Comparison of ENCODE assay signal across 13 cellular contexts in genomic region chr2:176139621-176140020, GRCh38. TPM values are rescaled to one million over a fixed set of nuclear protein-coding genes. Genes with fewer than 3 reads are reported as not detected.
A peak's percentile ranks its signal among the peaks of the same experiment; 100 is the strongest.
DNase-seq lines count a peak whose midpoint lies in the region; ATAC-seq, FAIRE-seq and TF ChIP-seq lines count a peak whose summit lies in the region.
"Had no signal": no experiment of that assay in that cellular context is flagged by ENCODE, and none has a peak within 500 bp of the region (broad histone marks: within the 10 kb centered on the region; RNA-seq: fewer than 3 reads in every experiment).

No MANE protein-coding gene starts in this region.

- H3K36me3 Mint-ChIP-seq in activated CD4-positive, alpha-beta memory T cell treated with anti-CD3 and anti-CD28 coated beads, Interleukin-2, amount 10 ng/mL, durations not matched to agents 7 days and 5 days (ENCODE audit: low read depth): no peaks in the 10 kb centered on the region

- H3F3A ChIP-seq in GM23248 (ENCODE audit: insufficient read depth): peaks cover 35% of the 10 kb centered on the region

- H3K4me1 ChIP-seq in GM23248 (ENCODE audit: insufficient read depth) (peaks cover 33% of the 10 kb centered on the region), subcutaneous abdominal adipose tissue (ENCODE audit: control insufficient read depth in 5 of 5, insufficient read depth in 5 of 5, low read length in 5 of 5) (peaks cover 6 to 67% (median 63%) of the 10 kb centered on the region in 5 donors)

- H3K27ac ChIP-seq in GM23248 (peak overlapping the region; percentile 96), subcutaneous abdominal adipose tissue (ENCODE audit: low read depth, low read length) (peak overlapping the region; percentile 77)

- peaks cover 77% of the 10 kb centered on the region for H3K27me3 Mint-ChIP-seq in activated CD4-positive, alpha-beta memory T cell treated with anti-CD3 and anti-CD28 coated beads, Interleukin-2, amount 10 ng/mL, durations not matched to agents 7 days and 5 days

- peaks cover 26% of the 10 kb centered on the region for H3K4me1 Mint-ChIP-seq in activated CD4-positive, alpha-beta memory T cell treated with anti-CD3 and anti-CD28 coated beads, Interleukin-2, amount 10 ng/mL, durations not matched to agents 7 days and 5 days

- H3K36me3 ChIP-seq in GM23248 (ENCODE audit: low read depth) (no peaks in the 10 kb centered on the region), subcutaneous abdominal adipose tissue (ENCODE audit: control insufficient read depth in 5 of 5, insufficient read depth in 5 of 5, low read length in 5 of 5) (no peaks in the 10 kb centered on the region)

- whole genome bisulfite sequencing in GM23248 (ENCODE audit: low coverage in 1 of 2, low lambda C conversion rate in 2 of 2, missing lambda C conversion rate in 2 of 2), 2 experiments: 1 to 2% methylated on average over 19 to 25 of the region's 25 CpGs

- ATAC-seq in SK-N-SH treated with all-trans-retinoic acid at 6 μM for 48 hours (peak; percentile 7), HG02798 (IDR thresholded peaks at IDR 0.05; ENCODE audit: poor library complexity, unreplicated experiment) (no peak)

- H3K9me3 ChIP-seq in GM23248 (ENCODE audit: low read depth) (no peaks in the 10 kb centered on the region), subcutaneous abdominal adipose tissue (ENCODE audit: control insufficient read depth in 5 of 5, low read length in 5 of 5) (no peaks in the 10 kb centered on the region)

- in situ Hi-C loops in GM23248 (cut with MboI): loop anchor here (5.0 to 10.0 kb wide), 2 partner anchors 315 to 408 kb away; no protein-coding TSS in a partner anchor

- H3K4me3 ChIP-seq in GM23248 (peak overlapping the region; percentile 85), subcutaneous abdominal adipose tissue (ENCODE audit: low read depth in 1 of 5, low read length in 5 of 5) (peak overlapping the region; percentile 48 to 84 (median 69))

- POLR2A ChIA-PET in activated CD4-positive, alpha-beta memory T cell treated with anti-CD3 and anti-CD28 coated beads, Interleukin-2, amount 10 ng/mL, durations not matched to agents 7 days and 5 days (lab: Charles Lee): no interaction called here

- DNase-seq in GM23248 (peak; percentile 77), kidney tubule cell (ENCODE audit: low spot score) (peak; percentile 40), GM12891 (ENCODE audit: insufficient read length, low spot score) (no peak)
- no peak for DNase-seq in activated CD4-positive, alpha-beta memory T cell treated with anti-CD3 and anti-CD28 coated beads, Interleukin-2, amount 10 ng/mL, durations not matched to agents 7 days and 5 days
- DNase-seq: activated CD4-positive, alpha-beta T cell treated with anti-CD3 and anti-CD28 coated beads, Interleukin-2, amount 50 U/mL, for 48 hours; KBM-7; NCI-H69 had no signal

- H3K4me3 Mint-ChIP-seq in activated CD4-positive, alpha-beta memory T cell treated with anti-CD3 and anti-CD28 coated beads, Interleukin-2, amount 10 ng/mL, durations not matched to agents 7 days and 5 days: no peak overlapping the region

- H3K79me2 ChIP-seq in GM23248 (ENCODE audit: insufficient read depth): peaks cover 98% of the 10 kb centered on the region

- peak overlapping the region; percentile 93 for H3K4me2 ChIP-seq in GM23248 (ENCODE audit: unreplicated experiment)

- no peaks in the 10 kb centered on the region for H4K20me1 ChIP-seq in GM23248 (ENCODE audit: insufficient read depth)

- H3K9ac ChIP-seq in GM23248 (peak overlapping the region; percentile 97), subcutaneous abdominal adipose tissue (ENCODE audit: low read length in 5 of 5) (peak overlapping the region in 3 of 5 donors; percentile 55 to 79 (median 75))

- H3K9me2 ChIP-seq in GM23248 (ENCODE audit: insufficient read depth): no peaks in the 10 kb centered on the region

- H2AFZ ChIP-seq in GM23248: peak overlapping the region; percentile 67

- no peaks in the 10 kb centered on the region for H3K9me3 Mint-ChIP-seq in activated CD4-positive, alpha-beta memory T cell treated with anti-CD3 and anti-CD28 coated beads, Interleukin-2, amount 10 ng/mL, durations not matched to agents 7 days and 5 days
- H3K9me3 Mint-ChIP-seq: stimulated activated naive CD8-positive, alpha-beta T cell treated with anti-CD3 and anti-CD28 coated beads, Interleukin-15, Interleukin-2, amounts not matched to agents 100 ng/mL and 50 ng/mL, for 24 hours had no signal

- H3K27ac Mint-ChIP-seq in activated CD4-positive, alpha-beta memory T cell treated with anti-CD3 and anti-CD28 coated beads, Interleukin-2, amount 10 ng/mL, durations not matched to agents 7 days and 5 days: no peak overlapping the region
- H3K27ac Mint-ChIP-seq: stimulated activated naive CD8-positive, alpha-beta T cell treated with anti-CD3 and anti-CD28 coated beads, Interleukin-15, Interleukin-2, amounts not matched to agents 100 ng/mL and 50 ng/mL, for 24 hours had no signal

- no peak for TF ChIP-seq POLR2A in GM12891 (IDR thresholded peaks at IDR 0.05; ENCODE audit: low read depth, low read length)

- H3K27me3 ChIP-seq in GM23248 (replicated peaks; ENCODE audit: insufficient read depth) (no peaks in the 10 kb centered on the region), subcutaneous abdominal adipose tissue (ENCODE audit: control insufficient read depth in 5 of 5, insufficient read depth in 4 of 5, low read length in 5 of 5) (peaks cover 0 to 49% (median 5%) of the 10 kb centered on the region in 5 donors)

- CTCF ChIA-PET in activated CD4-positive, alpha-beta memory T cell treated with anti-CD3 and anti-CD28 coated beads, Interleukin-2, amount 10 ng/mL, durations not matched to agents 7 days and 5 days (lab: Charles Lee): interaction anchor here (0.6 to 3.6 kb wide), 22 partner anchors 8 to 1008 kb away, joined by 3 to 64 read pairs (median 5); partner anchors contain the start of gene HOXD4

- no peak for FAIRE-seq in GM12891 (lab: Jason Lieb, UNC)

TF ChIP-seq in SK-N-SH treated with all-trans-retinoic acid at 6 μM for 48 hours, 23 proteins besides CTCF, POLR2A, EP300 and RAD21 (continues in another document):
- TF ChIP-seq ISL1 (CRISPR knock-in tag; IDR thresholded peaks at IDR 0.05) (no peak), BACH2 (CRISPR knock-in tag; IDR thresholded peaks at IDR 0.05; ENCODE audit: borderline replicate concordance) (no peak), SNAI2 (CRISPR knock-in tag; IDR thresholded peaks at IDR 0.05) (no peak)

TF ChIP-seq in GM12891, 5 proteins besides CTCF, POLR2A, EP300 and RAD21:
- TF ChIP-seq POLR2AphosphoS5 (IDR thresholded peaks at IDR 0.05; ENCODE audit: low read depth, low read length) (no peak), TAF1 (IDR thresholded peaks at IDR 0.05; ENCODE audit: low read depth, low read length) (no peak), PAX5 (IDR thresholded peaks at IDR 0.05; ENCODE audit: insufficient read depth, low read length, severe bottlenecking) (no peak), SPI1 (IDR thresholded peaks at IDR 0.05; ENCODE audit: low read depth, low read length) (no peak), POU2F2 (IDR thresholded peaks at IDR 0.05; ENCODE audit: low read depth, low read length) (no peak)

RNA-seq across cellular contexts. Expression of gene HOXD8, which starts 10.1 kb away (rescaled TPM):
- total RNA-seq in GM23248 (2014; rRNA removed; shearing (Covaris generic)): 23.4 and 27.8 TPM in 2 replicates
- polyA plus RNA-seq in GM23248 (2016; fragmentation: Nextera tagmentation; extraction: Ambion mirVana): 18.0 and 19.7 TPM in 2 replicates
- polyA plus RNA-seq in GM12891 (2012; ENCODE audit: low read depth, missing spikeins): not detected
- total RNA-seq in activated CD4-positive, alpha-beta memory T cell treated with anti-CD3 and anti-CD28 coated beads, Interleukin-2, amount 10 ng/mL, durations not matched to agents 7 days and 5 days: not detected
- total RNA-seq: cerebellum, mononuclear cell had no signal

RNA-seq across cellular contexts. Expression of gene HOXD4, which starts 11.7 kb away (rescaled TPM):
- total RNA-seq in GM23248 (2014; rRNA removed; shearing (Covaris generic)): 2.5 and 7.8 TPM in 2 replicates
- 0.54 and 1.4 TPM in 2 replicates for polyA plus RNA-seq in GM23248 (2016; fragmentation: Nextera tagmentation; extraction: Ambion mirVana)
- polyA plus RNA-seq in GM12891 (2012; ENCODE audit: low read depth, missing spikeins): not detected
- not detected for total RNA-seq in activated CD4-positive, alpha-beta memory T cell treated with anti-CD3 and anti-CD28 coated beads, Interleukin-2, amount 10 ng/mL, durations not matched to agents 7 days and 5 days
- total RNA-seq: cerebellum had no signal

RNA-seq across cellular contexts. Expression of gene HOXD9, which starts 17.1 kb away (rescaled TPM):
- 4.2 and 7.0 TPM in 2 replicates for total RNA-seq in GM23248 (2014; rRNA removed; shearing (Covaris generic))
- polyA plus RNA-seq in GM23248 (2016; fragmentation: Nextera tagmentation; extraction: Ambion mirVana): 5.7 and 7.2 TPM in 2 replicates
- polyA plus RNA-seq in GM12891 (2012; ENCODE audit: low read depth, missing spikeins): not detected
- total RNA-seq in activated CD4-positive, alpha-beta memory T cell treated with anti-CD3 and anti-CD28 coated beads, Interleukin-2, amount 10 ng/mL, durations not matched to agents 7 days and 5 days: not detected
- total RNA-seq: cerebellum, mononuclear cell had no signal

RNA-seq across cellular contexts. Expression of gene HOXD3, which starts 17.5 kb away (rescaled TPM):
- total RNA-seq in GM23248 (2014; rRNA removed; shearing (Covaris generic)): 3.2 and 5.2 TPM in 2 replicates
- polyA plus RNA-seq in GM23248 (2016; fragmentation: Nextera tagmentation; extraction: Ambion mirVana): 1.9 and 2.3 TPM in 2 replicates
- polyA plus RNA-seq in GM12891 (2012; ENCODE audit: low read depth, missing spikeins): not detected
- total RNA-seq in activated CD4-positive, alpha-beta memory T cell treated with anti-CD3 and anti-CD28 coated beads, Interleukin-2, amount 10 ng/mL, durations not matched to agents 7 days and 5 days: not detected
- total RNA-seq: cerebellum, mononuclear cell had no signal

RNA-seq across cellular contexts. Expression of gene HOXD10, which starts 23.0 kb away (rescaled TPM):
- total RNA-seq in GM23248 (2014; rRNA removed; shearing (Covaris generic)): 17.2 and 23.5 TPM in 2 replicates
- polyA plus RNA-seq in GM23248 (2016; fragmentation: Nextera tagmentation; extraction: Ambion mirVana): 10.9 and 16.0 TPM in 2 replicates
- not detected for polyA plus RNA-seq in GM12891 (2012; ENCODE audit: low read depth, missing spikeins)
- not detected for total RNA-seq in activated CD4-positive, alpha-beta memory T cell treated with anti-CD3 and anti-CD28 coated beads, Interleukin-2, amount 10 ng/mL, durations not matched to agents 7 days and 5 days
- total RNA-seq: cerebellum, mononuclear cell had no signal

Comparison
In these comparisons a context has a peak if more than half of its experiments do, and no peak if none do; other contexts are left out.
1. DNase-seq: peak in GM23248 (single experiment) and kidney tubule cell (single experiment); none in GM12891 (single experiment) and activated CD4-positive, alpha-beta memory T cell treated with anti-CD3 and anti-CD28 coated beads, Interleukin-2, amount 10 ng/mL, durations not matched to agents 7 days and 5 days (single experiment).
2. RNA of gene HOXD8, which starts 10.1 kb away (total RNA-seq): 23.4 to 27.8 TPM in GM23248; not detected in activated CD4-positive, alpha-beta memory T cell treated with anti-CD3 and anti-CD28 coated beads, Interleukin-2, amount 10 ng/mL, durations not matched to agents 7 days and 5 days; every median in the first group is over 10 times any median in the second.